In the genomic region with DNA sequence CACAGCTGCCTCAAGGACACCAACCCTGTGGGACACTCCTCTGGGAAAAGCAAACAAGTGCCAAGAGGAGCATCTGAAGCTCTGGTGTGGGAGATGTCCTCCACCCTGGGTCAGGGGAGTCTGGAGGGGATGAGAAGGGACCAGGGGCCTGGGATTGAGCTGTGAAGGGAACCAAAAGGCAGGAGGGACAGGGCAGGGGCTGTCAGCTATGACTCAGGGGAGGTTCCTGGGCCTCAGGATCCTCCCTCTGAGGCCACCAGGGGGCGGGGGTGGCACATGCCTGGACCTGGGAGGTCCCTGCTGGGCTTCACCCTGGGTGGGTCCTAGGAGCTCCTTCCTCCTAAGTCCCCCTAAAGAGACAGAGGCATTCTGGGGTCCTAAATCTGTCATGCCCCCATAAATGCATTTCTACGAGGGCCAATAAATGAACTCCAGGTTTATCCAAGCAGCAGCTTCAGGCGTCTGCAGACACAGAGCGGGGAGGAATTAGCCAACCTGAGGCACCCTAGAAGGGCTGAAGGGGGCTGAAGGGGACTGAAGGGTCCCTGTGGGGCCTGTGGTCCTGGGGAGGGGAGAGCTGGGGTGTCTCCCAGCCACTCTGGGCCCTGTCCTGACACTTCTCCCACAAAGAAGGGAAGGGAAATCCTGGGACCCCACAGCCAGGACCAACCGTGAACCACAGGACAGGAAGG, we compare ENCODE assay signal across 8 cellular contexts. TPM values are rescaled to one million over a fixed set of nuclear protein-coding genes. Genes with fewer than 3 reads are reported as not detected.
A peak's percentile ranks its signal among the peaks of the same experiment; 100 is the strongest.
DNase-seq lines count a peak whose midpoint lies in the region; ATAC-seq and TF ChIP-seq lines count a peak whose summit lies in the region.

No MANE protein-coding gene starts in this region.

- WGBS in lower leg skin, 2 donors = 61 to 68% methylated on average over 5 of the region's 5 CpGs
- WGBS in body of pancreas, 2 donors = 50 to 56% methylated on average over 3 to 5 of the region's 5 CpGs

- H3K36me3 ChIP-seq in BJ (ENCODE audit: control insufficient read depth, insufficient read depth, low read length) (no peaks in the 10 kb centered on the region), body of pancreas (replicated peaks in 1 of 2; ENCODE audit: insufficient read depth in 1 of 2, low read depth in 2 of 2) (no peaks in the 10 kb centered on the region)

- no peak overlapping the region for H3K27ac ChIP-seq in body of pancreas

- POLR2A ChIA-PET in BJ (lab: Charles Lee) = no interaction called here
- POLR2A ChIA-PET in activated CD8-positive, alpha-beta T cell treated with anti-CD3 and anti-CD28 coated beads for 36 hours (lab: Charles Lee) = interaction anchor here (1.0 kb wide), 1 partner anchor 9 kb away, joined by 3 read pairs; no protein-coding TSS in a partner anchor

- no peak for TF ChIP-seq POLR2A in lower leg skin (IDR thresholded peaks at IDR 0.05)
- TF ChIP-seq POLR2A in body of pancreas (IDR thresholded peaks at IDR 0.05) = no peak

- CTCF ChIA-PET in BJ (lab: Yijun Ruan, JAX) = interaction anchor here (0.5 to 6.8 kb wide), 9 partner anchors 8 to 529 kb away, joined by 3 to 66 read pairs (median 4); no protein-coding TSS in a partner anchor
- CTCF ChIA-PET in activated CD8-positive, alpha-beta T cell treated with anti-CD3 and anti-CD28 coated beads for 36 hours (lab: Charles Lee) = interaction anchor here (0.7 to 7.1 kb wide), 22 partner anchors 9 to 146 kb away, joined by 3 to 57 read pairs (median 6); no protein-coding TSS in a partner anchor

- H3K27me3 ChIP-seq in BJ (ENCODE audit: control insufficient read depth, insufficient read depth, low read length) = peaks cover 7% of the 10 kb centered on the region
- H3K27me3 ChIP-seq in body of pancreas = no peaks in the 10 kb centered on the region

- no peaks in the 10 kb centered on the region for H3K9me3 ChIP-seq in body of pancreas

- peaks cover 2% of the 10 kb centered on the region for H3K27me3 Mint-ChIP-seq in activated CD8-positive, alpha-beta T cell treated with anti-CD3 and anti-CD28 coated beads for 36 hours

- peak; percentile 48 for TF ChIP-seq CTCF in BJ (IDR thresholded peaks at IDR 0.05; ENCODE audit: insufficient read depth, low read depth, low read length)
- peak; percentile 71 for TF ChIP-seq CTCF in HFF-Myc (IDR thresholded peaks at IDR 0.05; ENCODE audit: low read depth, low read length, missing control alignments)
- TF ChIP-seq CTCF in activated CD8-positive, alpha-beta T cell treated with anti-CD3 and anti-CD28 coated beads for 36 hours (IDR thresholded peaks at IDR 0.05) = peak; percentile 55
- TF ChIP-seq CTCF in lower leg skin (IDR thresholded peaks at IDR 0.05) = no peak
- peak in 3 of 7 experiments; percentile 9 to 18 (median 17) for TF ChIP-seq CTCF in body of pancreas (IDR thresholded peaks at IDR 0.05)

- DNase-seq in BJ (ENCODE audit: low read depth) = no peak
- DNase-seq in HFF-Myc (ENCODE audit: extremely low read depth, low read depth) = no peak
- DNase-seq in activated CD8-positive, alpha-beta T cell treated with anti-CD3 and anti-CD28 coated beads for 36 hours = peak; percentile 68
- DNase-seq in kidney tubule cell (ENCODE audit: low spot score) = peak; percentile 1
- DNase-seq in lower leg skin (ENCODE audit: low spot score in 2 of 2) = no peak
- DNase-seq in body of pancreas = no peak
- DNase-seq in dedifferentiated amniotic fluid mesenchymal stem cell (ENCODE audit: extremely low spot score) = no peak
- no peak for DNase-seq in NCI-H1417 treated with DMSO at 0.1 percent for 48 hours (lab: John Stamatoyannopoulos, UW)

- H3K4me3 ChIP-seq in BJ (ENCODE audit: low read depth, low read length) (no peak overlapping the region), HFF-Myc (replicated peaks; ENCODE audit: low read depth, low read length) (no peak overlapping the region), lower leg skin (ENCODE audit: low read depth, poor library complexity, severe bottlenecking) (no peak overlapping the region), body of pancreas (no peak overlapping the region)

- ATAC-seq in activated CD8-positive, alpha-beta T cell treated with anti-CD3 and anti-CD28 coated beads for 36 hours = peak; percentile 91
- no peak for ATAC-seq in body of pancreas

- intact Hi-C loops in activated CD8-positive, alpha-beta T cell treated with anti-CD3 and anti-CD28 coated beads for 36 hours (cut with micrococcal nuclease) = no loop called here
- intact Hi-C loops in lower leg skin (cut with DNase I; ENCODE audit: low total_unique reads) (loop anchor here (10.0 kb wide), 1 partner anchor 99 kb away; no protein-coding TSS in a partner anchor), body of pancreas (cut with DNase I) (no loop called here)

- H3K4me1 ChIP-seq in body of pancreas = no peaks in the 10 kb centered on the region

- no peaks in the 10 kb centered on the region for H3K36me3 Mint-ChIP-seq in activated CD8-positive, alpha-beta T cell treated with anti-CD3 and anti-CD28 coated beads for 36 hours (ENCODE audit: low read depth)

- no peaks in the 10 kb centered on the region for H3K9me3 Mint-ChIP-seq in activated CD8-positive, alpha-beta T cell treated with anti-CD3 and anti-CD28 coated beads for 36 hours

- H3K27ac Mint-ChIP-seq in activated CD8-positive, alpha-beta T cell treated with anti-CD3 and anti-CD28 coated beads for 36 hours = no peak overlapping the region

- peaks cover 5% of the 10 kb centered on the region for H3K4me1 Mint-ChIP-seq in activated CD8-positive, alpha-beta T cell treated with anti-CD3 and anti-CD28 coated beads for 36 hours (ENCODE audit: low read depth)

- H3K4me3 Mint-ChIP-seq in activated CD8-positive, alpha-beta T cell treated with anti-CD3 and anti-CD28 coated beads for 36 hours = no peak overlapping the region

RNA-seq across cellular contexts. Expression of gene IGLL5, which starts 31.9 kb away (rescaled TPM):
- not detected in 2 replicates for polyA plus RNA-seq in BJ (2011; rRNA removed)
- polyA minus RNA-seq in BJ (2011; rRNA and poly(A)+ RNA removed) = not detected in 2 replicates
- not detected for total RNA-seq in activated CD8-positive, alpha-beta T cell treated with anti-CD3 and anti-CD28 coated beads for 36 hours
- not detected for total RNA-seq in lower leg skin
- total RNA-seq in body of pancreas = 1 to 10 TPM; 3.4 to 5.3 TPM

Comparison
In these comparisons a context has a peak if more than half of its experiments do, and no peak if none do; other contexts are left out.
1. DNase-seq: peak in activated CD8-positive, alpha-beta T cell treated with anti-CD3 and anti-CD28 coated beads for 36 hours (single experiment) and kidney tubule cell (single experiment); none in BJ (single experiment), HFF-Myc (single experiment), lower leg skin (0 of 2), body of pancreas (0 of 4), dedifferentiated amniotic fluid mesenchymal stem cell (single experiment) and NCI-H1417 treated with DMSO at 0.1 percent for 48 hours (single experiment).
2. CTCF ChIP-seq: peak in BJ (single experiment), HFF-Myc (single experiment) and activated CD8-positive, alpha-beta T cell treated with anti-CD3 and anti-CD28 coated beads for 36 hours (single experiment); none in lower leg skin (0 of 3).